8 cellular contexts compared by ENCODE assay signal in the genomic region with DNA sequence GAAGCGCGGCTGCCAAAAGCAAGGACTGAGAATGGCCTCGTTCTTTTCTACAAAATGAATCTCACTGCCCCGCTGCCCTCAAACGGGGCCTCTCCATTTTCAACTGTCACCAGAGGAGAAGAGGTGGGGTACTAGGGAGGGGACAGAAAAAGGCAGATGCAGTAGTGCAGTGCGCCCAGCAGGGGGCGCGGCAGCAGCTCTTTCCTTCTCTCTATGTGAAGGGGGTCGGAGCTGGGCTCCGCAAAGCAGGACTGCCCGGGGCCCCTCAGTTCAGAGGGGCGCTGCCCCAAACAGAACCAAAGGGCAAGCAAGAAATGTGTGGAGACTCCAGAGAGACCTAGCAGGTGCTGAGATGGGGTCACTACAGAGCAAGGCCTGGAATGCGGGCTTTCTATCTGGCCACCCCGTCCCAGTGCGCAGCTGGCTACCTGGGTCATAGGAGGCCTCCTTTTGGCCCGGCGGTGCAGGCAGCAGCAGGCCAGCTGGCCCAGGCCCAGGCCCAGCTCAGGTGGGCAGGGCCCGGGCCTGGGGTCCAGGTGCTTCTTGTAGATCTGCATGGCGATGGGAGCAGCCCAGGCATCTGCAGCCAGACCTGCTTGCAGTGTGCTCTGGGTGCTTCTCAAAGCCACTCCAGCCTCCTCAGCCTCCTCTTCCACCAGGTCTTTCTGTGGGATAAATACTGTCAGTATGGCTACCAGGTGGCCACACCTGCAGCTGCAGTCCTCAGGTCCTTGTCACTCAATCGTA. TPM values are rescaled to one million over a fixed set of nuclear protein-coding genes. Genes with fewer than 3 reads are reported as not detected.
DNase-seq lines count a peak whose midpoint lies in the region; ATAC-seq and TF ChIP-seq lines count a peak whose summit lies in the region.

No MANE protein-coding gene starts in this region.

- H3K27ac ChIP-seq in Panc1 (ENCODE audit: low read length) = peak overlapping the region; percentile 39; the same call in 1 of the 2 replicates
- H3K27ac ChIP-seq in right atrium auricular region = no peak overlapping the region

- no peak for DNase-seq in BJ (ENCODE audit: low read depth)
- peak; percentile 54 for DNase-seq in GM19238 (ENCODE audit: insufficient read length, low spot score)
- DNase-seq in Panc1 (ENCODE audit: low read depth, low spot score) = peak; percentile 24
- DNase-seq in activated naive CD8-positive, alpha-beta T cell treated with anti-CD3 and anti-CD28 coated beads, Interleukin-2, amount 50 U/mL, for 24 hours = peak; percentile 54
- DNase-seq in right atrium auricular region (ENCODE audit: low spot score) = no peak
- DNase-seq in stimulated activated CD4-positive, alpha-beta T cell treated with anti-CD3 and anti-CD28 coated beads, Interleukin-2, amount 100 ng/mL, for 4 hours (ENCODE audit: low read depth) = peak; percentile 20
- DNase-seq in SHP77 treated with DMSO at 0.1 percent for 48 hours (lab: John Stamatoyannopoulos, UW) = no peak
- DNase-seq in NCI-H446 treated with DMSO at 0.1 percent for 48 hours (lab: John Stamatoyannopoulos, UW) = no peak

- TF ChIP-seq CTCF in BJ (IDR thresholded peaks at IDR 0.05; ENCODE audit: insufficient read depth, low read depth, low read length) (peak; percentile 81), Panc1 (IDR thresholded peaks at IDR 0.05) (no peak), right atrium auricular region (IDR thresholded peaks at IDR 0.05) (peak; percentile 85 to 96)

- BruUV-seq in Panc1 (replicated peaks; lab: Mats Ljungman, UMichigan) = no TSS peak

- peak; percentile 66 for ATAC-seq in Panc1
- ATAC-seq in activated naive CD8-positive, alpha-beta T cell treated with anti-CD3 and anti-CD28 coated beads, Interleukin-2, amount 50 U/mL, for 24 hours = peak; percentile 73

- intact Hi-C loops in Panc1 (cut with micrococcal nuclease; ENCODE audit: unreplicated experiment) = no loop called here

- H3K4me3 ChIP-seq in BJ (ENCODE audit: low read depth, low read length) (no peak overlapping the region), Panc1 (ENCODE audit: low read depth in 2 of 2, low read length in 2 of 2) (no peak overlapping the region), right atrium auricular region (no peak overlapping the region)

- POLR2A ChIA-PET in BJ (lab: Charles Lee) = no interaction called here
- POLR2A ChIA-PET in Panc1 (lab: Charles Lee) = no interaction called here

- H3K4me1 ChIP-seq in Panc1 (ENCODE audit: control insufficient read depth, insufficient read depth, low read length) (peaks cover 26% of the 10 kb centered on the region), right atrium auricular region (peaks cover 0 to 6% of the 10 kb centered on the region in 2 donors)

- H3K36me3 ChIP-seq in BJ (ENCODE audit: control insufficient read depth, insufficient read depth, low read length) (peaks cover 11% of the 10 kb centered on the region), Panc1 (ENCODE audit: control insufficient read depth, insufficient read depth, low read length) (no peaks in the 10 kb centered on the region; the same call in 1 of the 2 replicates), right atrium auricular region (peaks cover 11% of the 10 kb centered on the region)

- no peaks in the 10 kb centered on the region for H3K9me3 ChIP-seq in Panc1 (ENCODE audit: control insufficient read depth, insufficient read depth, low read depth, low read length)
- H3K9me3 ChIP-seq in right atrium auricular region = no peaks in the 10 kb centered on the region

- no peaks in the 10 kb centered on the region for H3K9me3 Mint-ChIP-seq in activated naive CD8-positive, alpha-beta T cell treated with anti-CD3 and anti-CD28 coated beads, Interleukin-2, amount 50 U/mL, for 24 hours

- peaks cover 20% of the 10 kb centered on the region for H3K4me1 Mint-ChIP-seq in activated naive CD8-positive, alpha-beta T cell treated with anti-CD3 and anti-CD28 coated beads, Interleukin-2, amount 50 U/mL, for 24 hours

- no peaks in the 10 kb centered on the region for H3K27me3 Mint-ChIP-seq in activated naive CD8-positive, alpha-beta T cell treated with anti-CD3 and anti-CD28 coated beads, Interleukin-2, amount 50 U/mL, for 24 hours

- in situ Hi-C loops in Panc1 (cut with HindIII; ENCODE audit: low pct_unique_long_range_greater_than_20kb, low sequenced_read_pairs) = no loop called here

- H3K4me3 Mint-ChIP-seq in activated naive CD8-positive, alpha-beta T cell treated with anti-CD3 and anti-CD28 coated beads, Interleukin-2, amount 50 U/mL, for 24 hours = no peak overlapping the region

- H3K27ac Mint-ChIP-seq in activated naive CD8-positive, alpha-beta T cell treated with anti-CD3 and anti-CD28 coated beads, Interleukin-2, amount 50 U/mL, for 24 hours = peak overlapping the region; percentile 21

- H3K27me3 ChIP-seq in BJ (ENCODE audit: control insufficient read depth, insufficient read depth, low read length) (no peaks in the 10 kb centered on the region), Panc1 (ENCODE audit: control insufficient read depth, insufficient read depth, low read length) (no peaks in the 10 kb centered on the region), right atrium auricular region (no peaks in the 10 kb centered on the region)

- CTCF ChIA-PET in BJ (lab: Yijun Ruan, JAX) = interaction anchor here (0.6 to 3.1 kb wide), 24 partner anchors 9 to 293 kb away, joined by 3 to 13 read pairs (median 5); no protein-coding TSS in a partner anchor
- CTCF ChIA-PET in Panc1 (lab: Charles Lee) = interaction anchor here (0.6 to 1.6 kb wide), 3 partner anchors 8 to 123 kb away, joined by 3 to 6 read pairs (median 3); no protein-coding TSS in a partner anchor

- peaks cover 13% of the 10 kb centered on the region for H3K36me3 Mint-ChIP-seq in activated naive CD8-positive, alpha-beta T cell treated with anti-CD3 and anti-CD28 coated beads, Interleukin-2, amount 50 U/mL, for 24 hours (ENCODE audit: low read depth)

RNA-seq across cellular contexts. Expression of a gene that starts 5.9 kb away (rescaled TPM):
- polyA plus RNA-seq in BJ (2011; rRNA removed) = 33.4 and 42.6 TPM in 2 replicates
- polyA minus RNA-seq in BJ (2011; rRNA and poly(A)+ RNA removed) = 41.0 and 76.0 TPM in 2 replicates
- 432 TPM for total RNA-seq in Panc1 (2021; ENCODE audit: unreplicated experiment)
- polyA plus RNA-seq in Panc1 (2012; ENCODE audit: insufficient read length) = 588 TPM
- total RNA-seq in right atrium auricular region = 10 to 100 TPM; 27.5 to 37.1 TPM

RNA-seq across cellular contexts. Expression of a gene that starts 41.2 kb away (rescaled TPM):
- polyA plus RNA-seq in BJ (2011; rRNA removed) = 6.0 and 8.7 TPM in 2 replicates
- 2.7 and 4.2 TPM in 2 replicates for polyA minus RNA-seq in BJ (2011; rRNA and poly(A)+ RNA removed)
- total RNA-seq in Panc1 (2021; ENCODE audit: unreplicated experiment) (15.7 TPM), right atrium auricular region (1 to 10 TPM; 4.7 to 6.4 TPM)
- 19.7 TPM for polyA plus RNA-seq in Panc1 (2012; ENCODE audit: insufficient read length)

RNA-seq across cellular contexts. Expression of a gene that starts 42.2 kb away (rescaled TPM):
- polyA plus RNA-seq in BJ (2011; rRNA removed) = 2.5 and 3.3 TPM in 2 replicates
- 14.6 and 23.4 TPM in 2 replicates for polyA minus RNA-seq in BJ (2011; rRNA and poly(A)+ RNA removed)
- 113 TPM for total RNA-seq in Panc1 (2021; ENCODE audit: unreplicated experiment)
- 77.9 TPM for polyA plus RNA-seq in Panc1 (2012; ENCODE audit: insufficient read length)
- 10 to 100 TPM; 40.8 to 54.7 TPM for total RNA-seq in right atrium auricular region

Comparison
In these comparisons a context has a peak if more than half of its experiments do, and no peak if none do; other contexts are left out.
1. DNase-seq: peak in GM19238 (single experiment), Panc1 (single experiment), activated naive CD8-positive, alpha-beta T cell treated with anti-CD3 and anti-CD28 coated beads, Interleukin-2, amount 50 U/mL, for 24 hours (single experiment) and stimulated activated CD4-positive, alpha-beta T cell treated with anti-CD3 and anti-CD28 coated beads, Interleukin-2, amount 100 ng/mL, for 4 hours (single experiment); none in BJ (single experiment), right atrium auricular region (single experiment), SHP77 treated with DMSO at 0.1 percent for 48 hours (single experiment) and NCI-H446 treated with DMSO at 0.1 percent for 48 hours (single experiment).
2. RNA of a gene that starts 5.9 kb away (total RNA-seq): 432 TPM in Panc1 (single experiment); 27.5 to 37.1 TPM in right atrium auricular region; every median in the first group is over 10 times any median in the second.